In genomic region chr4:156948738-156949137, GRCh38 we compare ENCODE assay signal across 15 cellular contexts. TPM values are rescaled to one million over a fixed set of nuclear protein-coding genes. Genes with fewer than 3 reads are reported as not detected.
DNase-seq lines count a peak whose midpoint lies in the region; ATAC-seq and TF ChIP-seq lines count a peak whose summit lies in the region.
"Had no signal": no experiment of that assay in that cellular context is flagged by ENCODE, and none has a peak within 500 bp of the region (broad histone marks: within the 10 kb centered on the region; RNA-seq: fewer than 3 reads in every experiment).

No MANE protein-coding gene starts in this region.

- H3K27me3 ChIP-seq in thoracic aorta (replicated peaks; ENCODE audit: insufficient read depth) (no peaks in the 10 kb centered on the region), A673 (replicated peaks; ENCODE audit: insufficient read depth, low read depth, low read length, poor library complexity) (no peaks in the 10 kb centered on the region)
- H3K27me3 ChIP-seq: adrenal gland, dorsolateral prefrontal cortex had no signal

- TF ChIP-seq CTCF in brain (conservative IDR thresholded peaks at IDR 0.05), result no peak
- TF ChIP-seq CTCF in thoracic aorta (IDR thresholded peaks at IDR 0.05), result no peak
- no peak for TF ChIP-seq CTCF in A673 (conservative IDR thresholded peaks at IDR 0.05; ENCODE audit: low read depth, low read length)

- H3K27me3 Mint-ChIP-seq in brain, result peaks cover 3% of the 10 kb centered on the region

- peaks cover 95% of the 10 kb centered on the region for H3K4me1 Mint-ChIP-seq in brain

- ATAC-seq in thoracic aorta (ENCODE audit: insufficient number of reproducible peaks, low FRiP score, low read depth), result no peak
- ATAC-seq: GM12878 had no signal

- TF ChIP-seq EP300 in Ishikawa (IDR thresholded peaks at IDR 0.05; ENCODE audit: borderline replicate concordance), result peak; percentile 58; the same call in 1 of the 2 replicates

- H3K27ac ChIP-seq in thoracic aorta (peak overlapping the region; percentile 62 to 82), A673 (ENCODE audit: low read depth, low read length, poor library complexity, severe bottlenecking) (no peak overlapping the region)
- H3K27ac ChIP-seq: adrenal gland had no signal

- no peaks in the 10 kb centered on the region for H3K9me3 ChIP-seq in thoracic aorta
- H3K9me3 ChIP-seq in A673 (ENCODE audit: low read depth, low read length, poor library complexity, severe bottlenecking), result no peaks in the 10 kb centered on the region
- H3K9me3 ChIP-seq: adrenal gland had no signal

- H3K4me3 Mint-ChIP-seq in brain, result peak overlapping the region in 3 of 5 experiments; percentile 19 to 38 (median 34)
- H3K4me3 Mint-ChIP-seq: CD14-positive monocyte had no signal

- H3K4me1 ChIP-seq in thoracic aorta (ENCODE audit: control insufficient read depth in 1 of 2, low read depth in 2 of 2) (peaks cover 51 to 95% of the 10 kb centered on the region in 2 donors), A673 (ENCODE audit: insufficient read depth, low read length, poor library complexity, severe bottlenecking) (peaks cover 91% of the 10 kb centered on the region)

- CTCF ChIA-PET in A673 (lab: Charles Lee), result no interaction called here

- peak overlapping the region; percentile 57 for H3K4me3 ChIP-seq in thoracic aorta
- H3K4me3 ChIP-seq in A673 (ENCODE audit: low read depth, low read length, poor library complexity, severe bottlenecking), result no peak overlapping the region
- H3K4me3 ChIP-seq: adrenal gland, GM12878 had no signal

- peak; percentile 8; the same call in 1 of the 2 replicates for TF ChIP-seq RAD21 in Ishikawa (IDR thresholded peaks at IDR 0.05; ENCODE audit: low read depth)

- intact Hi-C loops in A673 (cut with micrococcal nuclease; ENCODE audit: unreplicated experiment), result no loop called here

- BruUV-seq in A673 (replicated peaks; lab: Mats Ljungman, UMichigan), result no TSS peak

- peak overlapping the region in 2 of 5 experiments; percentile 57 to 77 for H3K27ac Mint-ChIP-seq in brain

- DNase-seq in left kidney (ENCODE audit: low read depth, low spot score) (peak; percentile 88), thoracic aorta (ENCODE audit: low spot score) (no peak), G401 (ENCODE audit: low spot score) (no peak), A673 (ENCODE audit: low spot score) (no peak)
- DNase-seq in stimulated activated naive CD4-positive, alpha-beta T cell (lab: John Stamatoyannopoulos, UW), result no peak
- DNase-seq: activated CD4-positive, alpha-beta T cell treated with anti-CD3 and anti-CD28 coated beads, Interleukin-2, amount 50 U/mL, for 48 hours; adrenal gland; dorsolateral prefrontal cortex; NCI-H187; NCI-H748 treated with DMSO at 0.1 percent for 48 hours; nucleus accumbens had no signal

- in situ Hi-C loops in G401 (cut with HindIII; ENCODE audit: low sequenced_read_pairs), result no loop called here

- H3K36me3 ChIP-seq in thoracic aorta (no peaks in the 10 kb centered on the region), A673 (ENCODE audit: insufficient read depth, low read length, poor library complexity, severe bottlenecking) (no peaks in the 10 kb centered on the region)
- H3K36me3 ChIP-seq: adrenal gland had no signal

- POLR2A ChIA-PET in A673 (lab: Charles Lee; ENCODE audit: low non-redundant PET), result no interaction called here

- no peaks in the 10 kb centered on the region for H3K9me3 Mint-ChIP-seq in brain

- H3K36me3 Mint-ChIP-seq in brain, result no peaks in the 10 kb centered on the region

TF ChIP-seq in Ishikawa, 13 proteins besides CTCF, POLR2A, EP300 and RAD21:
- 0 out of 2 replicates have a peak, but pooled peaks have one; percentile 14 for TF ChIP-seq TEAD4 (IDR thresholded peaks at IDR 0.05)
- no peak for TF ChIP-seq USF1 (IDR thresholded peaks at IDR 0.05)

RNA-seq across cellular contexts. Expression of gene PDGFC, which starts 22.9 kb away (rescaled TPM):
- polyA plus RNA-seq in brain (ENCODE audit: insufficient read depth, low read depth, low replicate concordance), result 3.4 TPM
- total RNA-seq in thoracic aorta (10 to 100 TPM; 31.4 to 32.8 TPM), A673 (2021) (28.0 and 32.6 TPM in 2 replicates)
- total RNA-seq in G401 (2014; rRNA removed; shearing (Covaris generic)), result 28.2 and 28.3 TPM in 2 replicates
